In the genomic region with DNA sequence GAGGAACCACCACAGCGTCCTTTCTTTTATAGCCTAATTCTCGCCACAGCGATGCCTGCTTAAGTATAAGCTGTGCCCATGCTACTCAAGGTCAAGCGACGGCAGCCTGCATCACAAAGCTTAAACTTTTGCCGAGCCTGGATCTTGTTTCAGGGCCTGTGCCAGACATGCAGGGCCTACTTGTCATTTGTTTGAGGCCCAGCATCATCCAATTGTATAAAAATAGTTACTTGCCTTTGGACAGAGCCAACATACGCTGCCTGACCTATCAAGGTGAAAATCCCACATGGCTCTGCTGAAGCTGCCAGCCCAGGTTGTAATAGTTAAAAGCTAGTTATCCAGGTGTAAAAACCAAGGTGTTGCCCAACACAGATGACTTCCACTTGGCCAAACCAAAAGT, we compare ENCODE assay signal across 14 cellular contexts.
DNase-seq lines count a peak whose midpoint lies in the region; ATAC-seq, FAIRE-seq and TF ChIP-seq lines count a peak whose summit lies in the region.
"Had no signal": no experiment of that assay in that cellular context is flagged by ENCODE, and none has a peak within 500 bp of the region (broad histone marks: within the 10 kb centered on the region; RNA-seq: fewer than 3 reads in every experiment).

No MANE protein-coding gene starts in this region.

- peak overlapping the region; percentile 9 to 11 for H3K27ac ChIP-seq in liver (ENCODE audit: low read depth in 1 of 2, low read length in 2 of 2)
- H3K27ac ChIP-seq in HepG2 (ENCODE audit: extremely low read length, insufficient read depth, low read length), result no peak overlapping the region
- H3K27ac ChIP-seq: ascending aorta, coronary artery, vagina had no signal

- no peak for DNase-seq in HepG2 (ENCODE audit: low spot score)
- no peak for DNase-seq in activated naive CD4-positive, alpha-beta T cell treated with anti-CD3 and anti-CD28 coated beads, Interleukin-2, amount 50 U/mL, for 72 hours (ENCODE audit: low spot score in 2 of 2)
- DNase-seq in memory B cell (ENCODE audit: low spot score in 2 of 2), result no peak
- no peak for DNase-seq in NCI-H1436 (lab: John Stamatoyannopoulos, UW)
- DNase-seq in NCI-H2081 (lab: John Stamatoyannopoulos, UW), result no peak
- DNase-seq in NCI-H146 (lab: John Stamatoyannopoulos, UW), result no peak
- DNase-seq: activated CD4-positive, alpha-beta T cell treated with anti-CD3 and anti-CD28 coated beads for 1 hour; NCI-H1436 treated with DMSO at 0.1 percent for 48 hours; NCI-H345 had no signal

- intact Hi-C loops in HepG2 (cut with micrococcal nuclease; ENCODE audit: unreplicated experiment), result loop anchor here (10.0 kb wide), 1 partner anchor 368 kb away; the partner anchor contains the start of gene TRIM2

- TF ChIP-seq POLR2A in HepG2 (IDR thresholded peaks at IDR 0.05; ENCODE audit: insufficient read depth in 1 of 2, low read depth in 2 of 2, low read length in 2 of 2), result no peak

- TF ChIP-seq RAD21 in liver (IDR thresholded peaks at IDR 0.05) (no peak), HepG2 (CRISPR knock-in tag; IDR thresholded peaks at IDR 0.05) (no peak)

- H2AFZ ChIP-seq in HepG2 (ENCODE audit: low read length), result no peak overlapping the region

- POLR2A ChIA-PET in HepG2 (lab: Yijun Ruan, JAX), result no interaction called here

- no peak for TF ChIP-seq CTCF in liver (IDR thresholded peaks at IDR 0.05; ENCODE audit: low read depth, low read length, missing input control)
- no peak for TF ChIP-seq CTCF in HepG2 (CRISPR knock-in tag; IDR thresholded peaks at IDR 0.05)

- peak overlapping the region; percentile 1 to 11 for H3K27ac Mint-ChIP-seq in activated naive CD4-positive, alpha-beta T cell treated with anti-CD3 and anti-CD28 coated beads, Interleukin-2, amount 50 U/mL, for 72 hours
- H3K27ac Mint-ChIP-seq in memory B cell, result peak overlapping the region; percentile 91

- H3K36me3 Mint-ChIP-seq in activated naive CD4-positive, alpha-beta T cell treated with anti-CD3 and anti-CD28 coated beads, Interleukin-2, amount 50 U/mL, for 72 hours, result peaks cover 0 to 27% of the 10 kb centered on the region in 2 donors
- peaks cover 14% of the 10 kb centered on the region for H3K36me3 Mint-ChIP-seq in memory B cell

- H3K9me3 ChIP-seq in liver (ENCODE audit: control insufficient read depth in 4 of 4, low read length in 3 of 4) (no peaks in the 10 kb centered on the region), HepG2 (ENCODE audit: low read length) (no peaks in the 10 kb centered on the region)
- H3K9me3 ChIP-seq: ascending aorta, vagina had no signal

- CTCF ChIA-PET in HepG2 (lab: Yijun Ruan, JAX; ENCODE audit: low intra/inter-chr PET ratio, low total read pairs), result no interaction called here

- no peak for FAIRE-seq in HepG2 (lab: Jason Lieb, UNC)

- ATAC-seq in HepG2 (no peak), memory B cell (ENCODE audit: low read depth) (no peak), GM19328 (IDR thresholded peaks at IDR 0.05; ENCODE audit: unreplicated experiment) (no peak)
- ATAC-seq in activated naive CD4-positive, alpha-beta T cell treated with anti-CD3 and anti-CD28 coated beads, Interleukin-2, amount 50 U/mL, for 72 hours, result peak in 1 of 2 donors; percentile 6

- no peaks in the 10 kb centered on the region for H4K20me1 ChIP-seq in HepG2 (ENCODE audit: insufficient read depth, low read length)

- in situ Hi-C loops in HepG2 (cut with HindIII; ENCODE audit: extremely low pct_ligation_motif_present, low pct_unique_long_range_greater_than_20kb), result loop anchor here (5.0 to 10.0 kb wide), 2 partner anchors 136 to 418 kb away; no protein-coding TSS in a partner anchor

- BruUV-seq in HepG2 (replicated peaks; lab: Mats Ljungman, UMichigan), result no TSS peak

- H3K36me3 ChIP-seq in liver (ENCODE audit: control insufficient read depth in 4 of 4, insufficient read depth in 3 of 4, low read depth in 1 of 4, low read length in 3 of 4), result no peaks in the 10 kb centered on the region
- H3K36me3 ChIP-seq in HepG2 (replicated peaks in 1 of 2; ENCODE audit: control insufficient read depth in 1 of 2, insufficient read depth in 2 of 2, low read length in 2 of 2), result peaks cover 0 to 2% of the 10 kb centered on the region in 2 experiments; a peak in 1 of 5 replicates
- H3K36me3 ChIP-seq: ascending aorta, vagina had no signal

- no peak overlapping the region for H3K4me3 Mint-ChIP-seq in memory B cell

- WGBS in liver, result 87% methylated on average over 7 of the region's 7 CpGs
- 98% methylated on average over 6 of the region's 7 CpGs for WGBS in HepG2 (ENCODE audit: low lambda C conversion rate)

- H3K27me3 ChIP-seq in liver (ENCODE audit: control insufficient read depth in 4 of 4, insufficient read depth in 4 of 4, low read length in 3 of 4) (no peaks in the 10 kb centered on the region), HepG2 (ENCODE audit: control insufficient read depth in 1 of 2, insufficient read depth in 2 of 2, low read length in 2 of 2) (no peaks in the 10 kb centered on the region)
- H3K27me3 ChIP-seq: ascending aorta, vagina had no signal

- TF ChIP-seq EP300 in HepG2 (IDR thresholded peaks at IDR 0.05; ENCODE audit: low read depth in 2 of 2, low read length in 2 of 2) (no peak), HepG2 (CRISPR knock-in tag; IDR thresholded peaks at IDR 0.05; ENCODE audit: borderline replicate concordance) (no peak)

- H3K4me3 ChIP-seq in liver (ENCODE audit: low read depth in 1 of 3, low read length in 3 of 3) (no peak overlapping the region), HepG2 (replicated peaks in 1 of 3; ENCODE audit: insufficient read depth in 1 of 3, low read depth in 2 of 3, low read length in 3 of 3) (no peak overlapping the region)
- H3K4me3 ChIP-seq: ascending aorta, coronary artery, vagina had no signal

- H3K9ac ChIP-seq in liver (ENCODE audit: low read depth in 1 of 2, low read length in 2 of 2), result no peak overlapping the region
- H3K9ac ChIP-seq in HepG2 (ENCODE audit: insufficient read depth, low read depth, low read length), result no peak overlapping the region

- no peaks in the 10 kb centered on the region for H3K79me2 ChIP-seq in HepG2 (ENCODE audit: insufficient read depth, low read length)

- H3K4me1 Mint-ChIP-seq in memory B cell, result peaks cover 59% of the 10 kb centered on the region

- H3K4me1 ChIP-seq in liver (ENCODE audit: control insufficient read depth in 4 of 4, insufficient read depth in 4 of 4, low read length in 3 of 4), result peaks cover 5 to 60% (median 44%) of the 10 kb centered on the region in 4 donors
- peaks cover 53% of the 10 kb centered on the region for H3K4me1 ChIP-seq in HepG2 (ENCODE audit: insufficient read depth, low read length)

- no peak overlapping the region for H3K4me2 ChIP-seq in HepG2 (ENCODE audit: low read depth, low read length)

- no peaks in the 10 kb centered on the region for H3K27me3 Mint-ChIP-seq in memory B cell

- no peaks in the 10 kb centered on the region for H3K9me3 Mint-ChIP-seq in activated naive CD4-positive, alpha-beta T cell treated with anti-CD3 and anti-CD28 coated beads, Interleukin-2, amount 50 U/mL, for 72 hours
- no peaks in the 10 kb centered on the region for H3K9me3 Mint-ChIP-seq in memory B cell

TF ChIP-seq in liver, 16 proteins besides CTCF, POLR2A, EP300 and RAD21 (continues in another document):
- TF ChIP-seq FOXA2 (IDR thresholded peaks at IDR 0.05) (no peak), HNF4G (IDR thresholded peaks at IDR 0.05) (no peak)

TF ChIP-seq in HepG2, 621 proteins besides CTCF, POLR2A, EP300 and RAD21 (continues in another document):
- no peak for TF ChIP-seq ADNP (CRISPR knock-in tag; IDR thresholded peaks at IDR 0.05)
- TF ChIP-seq IRX3 (CRISPR knock-in tag; IDR thresholded peaks at IDR 0.05; ENCODE audit: borderline replicate concordance, low read depth), result no peak
- TF ChIP-seq, protein P1, sequence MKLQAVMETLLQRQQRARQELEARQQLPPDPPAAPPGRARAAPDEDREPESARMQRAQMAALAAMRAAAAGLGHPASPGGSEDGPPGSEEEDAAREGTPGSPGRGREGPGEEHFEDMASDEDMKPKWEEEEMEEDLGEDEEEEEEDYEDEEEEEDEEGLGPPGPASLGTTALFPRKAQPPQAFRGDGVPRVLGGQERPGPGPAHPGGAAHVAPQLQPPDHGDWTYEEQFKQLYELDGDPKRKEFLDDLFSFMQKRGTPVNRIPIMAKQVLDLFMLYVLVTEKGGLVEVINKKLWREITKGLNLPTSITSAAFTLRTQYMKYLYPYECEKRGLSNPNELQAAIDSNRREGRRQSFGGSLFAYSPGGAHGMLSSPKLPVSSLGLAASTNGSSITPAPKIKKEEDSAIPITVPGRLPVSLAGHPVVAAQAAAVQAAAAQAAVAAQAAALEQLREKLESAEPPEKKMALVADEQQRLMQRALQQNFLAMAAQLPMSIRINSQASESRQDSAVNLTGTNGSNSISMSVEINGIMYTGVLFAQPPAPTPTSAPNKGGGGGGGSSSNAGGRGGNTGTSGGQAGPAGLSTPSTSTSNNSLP (IDR thresholded peaks at IDR 0.05; ENCODE audit: low read depth, low read length), result no peak
- TF ChIP-seq, protein P2, sequence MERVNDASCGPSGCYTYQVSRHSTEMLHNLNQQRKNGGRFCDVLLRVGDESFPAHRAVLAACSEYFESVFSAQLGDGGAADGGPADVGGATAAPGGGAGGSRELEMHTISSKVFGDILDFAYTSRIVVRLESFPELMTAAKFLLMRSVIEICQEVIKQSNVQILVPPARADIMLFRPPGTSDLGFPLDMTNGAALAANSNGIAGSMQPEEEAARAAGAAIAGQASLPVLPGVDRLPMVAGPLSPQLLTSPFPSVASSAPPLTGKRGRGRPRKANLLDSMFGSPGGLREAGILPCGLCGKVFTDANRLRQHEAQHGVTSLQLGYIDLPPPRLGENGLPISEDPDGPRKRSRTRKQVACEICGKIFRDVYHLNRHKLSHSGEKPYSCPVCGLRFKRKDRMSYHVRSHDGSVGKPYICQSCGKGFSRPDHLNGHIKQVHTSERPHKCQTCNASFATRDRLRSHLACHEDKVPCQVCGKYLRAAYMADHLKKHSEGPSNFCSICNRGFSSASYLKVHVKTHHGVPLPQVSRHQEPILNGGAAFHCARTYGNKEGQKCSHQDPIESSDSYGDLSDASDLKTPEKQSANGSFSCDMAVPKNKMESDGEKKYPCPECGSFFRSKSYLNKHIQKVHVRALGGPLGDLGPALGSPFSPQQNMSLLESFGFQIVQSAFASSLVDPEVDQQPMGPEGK (CRISPR knock-in tag; IDR thresholded peaks at IDR 0.05), result no peak
- TF ChIP-seq KLF11 (CRISPR knock-in tag; IDR thresholded peaks at IDR 0.05), result no peak
- no peak for TF ChIP-seq RCOR2 (CRISPR knock-in tag; IDR thresholded peaks at IDR 0.05)
- no peak for TF ChIP-seq ZNF816 (CRISPR knock-in tag; IDR thresholded peaks at IDR 0.05; ENCODE audit: borderline replicate concordance)
- TF ChIP-seq MATR3 (CRISPR knock-in tag; IDR thresholded peaks at IDR 0.05), result no peak
- TF ChIP-seq ZNF329 (CRISPR knock-in tag; IDR thresholded peaks at IDR 0.05; ENCODE audit: low read depth), result no peak
- TF ChIP-seq ZBTB8A (CRISPR knock-in tag; IDR thresholded peaks at IDR 0.05; ENCODE audit: borderline replicate concordance, low read depth), result no peak
- TF ChIP-seq RFXANK (CRISPR knock-in tag; IDR thresholded peaks at IDR 0.05), result no peak
- no peak for TF ChIP-seq ZZZ3 (CRISPR knock-in tag; IDR thresholded peaks at IDR 0.05; ENCODE audit: borderline replicate concordance)
- no peak for TF ChIP-seq GFI1 (CRISPR knock-in tag; IDR thresholded peaks at IDR 0.05; ENCODE audit: borderline replicate concordance)
